ENCODE assay signal across 8 cellular contexts in the genomic region with DNA sequence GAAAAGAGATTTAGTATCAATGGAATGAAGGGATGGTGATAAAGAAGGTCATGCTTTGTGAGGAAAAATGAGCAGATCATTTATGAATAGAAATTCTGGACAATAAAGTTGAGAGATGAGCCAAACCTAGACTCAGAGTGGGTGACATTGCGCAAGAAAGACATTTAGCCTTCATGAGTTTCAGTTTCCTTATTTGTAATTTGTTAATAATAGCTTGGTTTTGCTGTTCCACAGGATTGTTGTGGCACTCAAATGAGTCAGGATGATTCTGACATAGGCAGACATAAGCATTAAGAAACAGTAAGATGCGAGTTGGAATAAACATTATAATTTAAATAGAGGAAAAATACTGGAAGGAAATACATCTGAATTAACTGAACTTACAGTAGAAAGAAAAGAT. TPM values are rescaled to one million over a fixed set of nuclear protein-coding genes. Genes with fewer than 3 reads are reported as not detected.
A peak's percentile ranks its signal among the peaks of the same experiment; 100 is the strongest.
DNase-seq lines count a peak whose midpoint lies in the region; ATAC-seq, FAIRE-seq and TF ChIP-seq lines count a peak whose summit lies in the region.

No MANE protein-coding gene starts in this region.

- H3K36me3 Mint-ChIP-seq in endothelial cell (ENCODE audit: low read depth, unreplicated experiment) (no peaks in the 10 kb centered on the region), nephron progenitor cell (ENCODE audit: low read depth) (no peaks in the 10 kb centered on the region)
- no peaks in the 10 kb centered on the region for H3K36me3 Mint-ChIP-seq in CD4-positive, alpha-beta memory T cell

- POLR2A ChIA-PET in CD4-positive, alpha-beta memory T cell (lab: Charles Lee; ENCODE audit: partially characterized antibody), result no interaction called here

- ATAC-seq in GM18498 (IDR thresholded peaks at IDR 0.05; ENCODE audit: unreplicated experiment), result peak; percentile 72

- no peak overlapping the region for H3K27ac Mint-ChIP-seq in endothelial cell (ENCODE audit: unreplicated experiment)
- H3K27ac Mint-ChIP-seq in CD4-positive, alpha-beta memory T cell, result no peak overlapping the region
- no peak overlapping the region for H3K27ac Mint-ChIP-seq in nephron progenitor cell

- no peaks in the 10 kb centered on the region for H3K9me3 ChIP-seq in CD4-positive, alpha-beta memory T cell (ENCODE audit: control insufficient read depth in 1 of 2, low read length in 2 of 2)

- CTCF ChIA-PET in CD4-positive, alpha-beta memory T cell (lab: Charles Lee; ENCODE audit: partially characterized antibody), result interaction anchor here (0.7 to 1.3 kb wide), 4 partner anchors 8 to 75 kb away, joined by 3 read pairs; no protein-coding TSS in a partner anchor

- TF ChIP-seq CTCF in endothelial cell (IDR thresholded peaks at IDR 0.05; ENCODE audit: unreplicated experiment), result no peak
- TF ChIP-seq CTCF in nephron progenitor cell (IDR thresholded peaks at IDR 0.05), result no peak

- intact Hi-C loops in CD4-positive, alpha-beta memory T cell (cut with micrococcal nuclease), result no loop called here

- no peak overlapping the region for H3K27ac ChIP-seq in CD4-positive, alpha-beta memory T cell (ENCODE audit: low read depth, low read length)

- no peaks in the 10 kb centered on the region for H3K9me3 Mint-ChIP-seq in endothelial cell (ENCODE audit: unreplicated experiment)
- no peaks in the 10 kb centered on the region for H3K9me3 Mint-ChIP-seq in CD4-positive, alpha-beta memory T cell
- H3K9me3 Mint-ChIP-seq in nephron progenitor cell, result no peaks in the 10 kb centered on the region

- no peak overlapping the region for H3K4me3 Mint-ChIP-seq in endothelial cell (ENCODE audit: unreplicated experiment)
- no peak overlapping the region for H3K4me3 Mint-ChIP-seq in CD4-positive, alpha-beta memory T cell
- H3K4me3 Mint-ChIP-seq in nephron progenitor cell, result no peak overlapping the region

- H3K4me1 Mint-ChIP-seq in endothelial cell (ENCODE audit: unreplicated experiment) (no peaks in the 10 kb centered on the region), nephron progenitor cell (no peaks in the 10 kb centered on the region)
- no peaks in the 10 kb centered on the region for H3K4me1 Mint-ChIP-seq in CD4-positive, alpha-beta memory T cell

- no peaks in the 10 kb centered on the region for H3K4me1 ChIP-seq in CD4-positive, alpha-beta memory T cell (ENCODE audit: insufficient read depth, low read length)

- peak; percentile 66 for FAIRE-seq in frontal cortex (lab: Jason Lieb, UNC)

- no peaks in the 10 kb centered on the region for H3K36me3 ChIP-seq in CD4-positive, alpha-beta memory T cell (ENCODE audit: insufficient read depth, low read length)

- no peaks in the 10 kb centered on the region for H3K27me3 ChIP-seq in CD4-positive, alpha-beta memory T cell (ENCODE audit: insufficient read depth, low read length)

- peak; percentile 95 for DNase-seq in HCEC 1CT
- peak; percentile 43 to 71 for DNase-seq in NOMO-1 (lab: John Stamatoyannopoulos, UW; ENCODE audit: unreplicated experiment in 2 of 2)
- no peak for DNase-seq in frontal cortex (ENCODE audit: low spot score in 2 of 2)
- DNase-seq in NCI-H1105 treated with DMSO at 0.1 percent for 48 hours (lab: John Stamatoyannopoulos, UW), result no peak
- DNase-seq in endothelial cell (ENCODE audit: low spot score), result no peak
- no peak for DNase-seq in CD4-positive, alpha-beta memory T cell
- no peak for DNase-seq in nephron progenitor cell

- H3K27me3 Mint-ChIP-seq in endothelial cell (ENCODE audit: unreplicated experiment), result no peaks in the 10 kb centered on the region
- H3K27me3 Mint-ChIP-seq in CD4-positive, alpha-beta memory T cell, result peaks cover 0 to 2% of the 10 kb centered on the region in 2 donors
- H3K27me3 Mint-ChIP-seq in nephron progenitor cell (ENCODE audit: low read depth, poor library complexity), result peaks cover 4% of the 10 kb centered on the region

- H3K4me3 ChIP-seq in CD4-positive, alpha-beta memory T cell (ENCODE audit: low read length in 2 of 2), result no peak overlapping the region

RNA-seq across cellular contexts. Expression of a gene that starts 34.8 kb away (rescaled TPM):
- 2.0 TPM for total RNA-seq in frontal cortex
- total RNA-seq in endothelial cell (ENCODE audit: unreplicated experiment), result 15.1 TPM
- 1 to 10 TPM; 1.4 to 1.6 TPM for total RNA-seq in CD4-positive, alpha-beta memory T cell
- polyA plus RNA-seq in CD4-positive, alpha-beta memory T cell, result under 1 TPM; 0.30 to 0.47 TPM

Comparison
In these comparisons a context has a peak if more than half of its experiments do, and no peak if none do; other contexts are left out.
1. DNase-seq: peak in HCEC 1CT (single experiment) and NOMO-1 (2 of 2); none in frontal cortex (0 of 2), NCI-H1105 treated with DMSO at 0.1 percent for 48 hours (single experiment), endothelial cell (single experiment), CD4-positive, alpha-beta memory T cell (0 of 5) and nephron progenitor cell (single experiment).